ENCODE assay signal across 8 cellular contexts in genomic region chr19:11639245-11639601, GRCh38. TPM values are rescaled to one million over a fixed set of nuclear protein-coding genes. Genes with fewer than 3 reads are reported as not detected.
A peak's percentile ranks its signal among the peaks of the same experiment; 100 is the strongest.
DNase-seq lines count a peak whose midpoint lies in the region; ATAC-seq and TF ChIP-seq lines count a peak whose summit lies in the region.

No MANE protein-coding gene starts in this region.

- no peaks in the 10 kb centered on the region for H3K4me1 ChIP-seq in thoracic aorta (ENCODE audit: control insufficient read depth in 1 of 2, low read depth in 2 of 2)

- no peaks in the 10 kb centered on the region for H3K36me3 Mint-ChIP-seq in WTC11
- H3K36me3 Mint-ChIP-seq in immature natural killer cell, result no peaks in the 10 kb centered on the region

- peak; percentile 51 for ATAC-seq in WTC11
- ATAC-seq in thoracic aorta (ENCODE audit: insufficient number of reproducible peaks, low FRiP score, low read depth), result no peak
- ATAC-seq in GM21717 (IDR thresholded peaks at IDR 0.05; ENCODE audit: unreplicated experiment), result no peak

- H3K9me3 Mint-ChIP-seq in WTC11 (peaks cover 6% of the 10 kb centered on the region; the same call in 1 of the 2 replicates), immature natural killer cell (no peaks in the 10 kb centered on the region)

- peak; percentile 57 for DNase-seq in activated CD8-positive, alpha-beta memory T cell treated with anti-CD3 and anti-CD28 coated beads for 24 hours
- no peak for DNase-seq in activated CD8-positive, alpha-beta memory T cell treated with anti-CD3 and anti-CD28 coated beads, Interleukin-2, amount 50 U/mL, for 48 hours
- DNase-seq in WTC11 (ENCODE audit: low spot score) (no peak), immature natural killer cell (peak in 1 of 3 donors; percentile 3), thoracic aorta (ENCODE audit: low spot score) (no peak), SHP77 treated with DMSO at 0.1 percent for 48 hours (lab: John Stamatoyannopoulos, UW) (no peak)
- no peak for DNase-seq in stimulated activated CD4-positive, alpha-beta T cell treated with anti-CD3 and anti-CD28 coated beads, Interleukin-4, amount 100 ng/mL, for 1 hour

- no peaks in the 10 kb centered on the region for H3K36me3 ChIP-seq in thoracic aorta

- CTCF ChIA-PET in WTC11 (lab: Charles Lee), result interaction anchor here (0.9 to 2.6 kb wide), 10 partner anchors 12 to 1001 kb away, joined by 3 to 11 read pairs (median 5); partner anchors contain the start of genes RGL3, ZNF136 and ZNF491

- H3K27ac Mint-ChIP-seq in WTC11, result no peak overlapping the region
- H3K27ac Mint-ChIP-seq in immature natural killer cell, result no peak overlapping the region

- H3K4me1 Mint-ChIP-seq in WTC11 (peaks cover 4% of the 10 kb centered on the region), immature natural killer cell (peaks cover 0 to 7% of the 10 kb centered on the region in 2 donors)

- H3K27me3 Mint-ChIP-seq in WTC11 (ENCODE audit: low read depth) (no peaks in the 10 kb centered on the region), immature natural killer cell (ENCODE audit: low read depth in 3 of 3) (peaks cover 2 to 8% (median 4%) of the 10 kb centered on the region in 3 donors)

- POLR2A ChIA-PET in WTC11 (lab: Charles Lee), result interaction anchor here (0.7 to 1.0 kb wide), 3 partner anchors 16 to 284 kb away, joined by 3 to 5 read pairs (median 3); no protein-coding TSS in a partner anchor

- no peak overlapping the region for H3K27ac ChIP-seq in thoracic aorta

- H3K9me3 ChIP-seq in thoracic aorta, result no peaks in the 10 kb centered on the region

- TF ChIP-seq CTCF in WTC11 (IDR thresholded peaks at IDR 0.05) (no peak), thoracic aorta (IDR thresholded peaks at IDR 0.05) (no peak)

- H3K27me3 ChIP-seq in thoracic aorta (replicated peaks; ENCODE audit: insufficient read depth), result no peaks in the 10 kb centered on the region

- H3K4me3 Mint-ChIP-seq in WTC11 (peak overlapping the region; percentile 87), immature natural killer cell (peak overlapping the region in 4 of 5 donors; percentile 21 to 81 (median 79))

- peak overlapping the region; percentile 86 for H3K4me3 ChIP-seq in thoracic aorta

TF ChIP-seq in WTC11, 78 proteins besides CTCF, POLR2A, EP300 and RAD21:
- TF ChIP-seq SP1 (CRISPR knock-in tag; conservative IDR thresholded peaks at IDR 0.05) (0 out of 2 replicates have a peak, but pooled peaks have one; percentile 6), HMGA2 (CRISPR knock-in tag; IDR thresholded peaks at IDR 0.05) (no peak), NR1H2 (CRISPR knock-in tag; IDR thresholded peaks at IDR 0.05) (no peak)
- TF ChIP-seq, protein P1, sequence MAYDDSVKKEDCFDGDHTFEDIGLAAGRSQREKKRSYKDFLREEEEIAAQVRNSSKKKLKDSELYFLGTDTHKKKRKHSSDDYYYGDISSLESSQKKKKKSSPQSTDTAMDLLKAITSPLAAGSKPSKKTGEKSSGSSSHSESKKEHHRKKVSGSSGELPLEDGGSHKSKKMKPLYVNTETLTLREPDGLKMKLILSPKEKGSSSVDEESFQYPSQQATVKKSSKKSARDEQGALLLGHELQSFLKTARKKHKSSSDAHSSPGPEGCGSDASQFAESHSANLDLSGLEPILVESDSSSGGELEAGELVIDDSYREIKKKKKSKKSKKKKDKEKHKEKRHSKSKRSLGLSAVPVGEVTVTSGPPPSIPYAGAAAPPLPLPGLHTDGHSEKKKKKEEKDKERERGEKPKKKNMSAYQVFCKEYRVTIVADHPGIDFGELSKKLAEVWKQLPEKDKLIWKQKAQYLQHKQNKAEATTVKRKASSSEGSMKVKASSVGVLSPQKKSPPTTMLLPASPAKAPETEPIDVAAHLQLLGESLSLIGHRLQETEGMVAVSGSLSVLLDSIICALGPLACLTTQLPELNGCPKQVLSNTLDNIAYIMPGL (CRISPR knock-in tag; IDR thresholded peaks at IDR 0.05), result 0 out of 2 replicates have a peak, but pooled peaks have one; percentile 3

RNA-seq across cellular contexts. Expression of gene ZNF627, which starts 41.9 kb away (rescaled TPM):
- total RNA-seq in WTC11 (2021), result 12.6 to 13.2 TPM (median 12.7 TPM) in 3 replicates
- 1 to 10 TPM; 6.1 to 9.6 (median 6.9) TPM for polyA plus RNA-seq in immature natural killer cell
- 10 to 100 TPM in 1 of 2 donors, 1 to 10 TPM in 1; 5.6 to 13.1 TPM for total RNA-seq in thoracic aorta
